Comparison of ENCODE assay signal across 8 cellular contexts in the genomic region with DNA sequence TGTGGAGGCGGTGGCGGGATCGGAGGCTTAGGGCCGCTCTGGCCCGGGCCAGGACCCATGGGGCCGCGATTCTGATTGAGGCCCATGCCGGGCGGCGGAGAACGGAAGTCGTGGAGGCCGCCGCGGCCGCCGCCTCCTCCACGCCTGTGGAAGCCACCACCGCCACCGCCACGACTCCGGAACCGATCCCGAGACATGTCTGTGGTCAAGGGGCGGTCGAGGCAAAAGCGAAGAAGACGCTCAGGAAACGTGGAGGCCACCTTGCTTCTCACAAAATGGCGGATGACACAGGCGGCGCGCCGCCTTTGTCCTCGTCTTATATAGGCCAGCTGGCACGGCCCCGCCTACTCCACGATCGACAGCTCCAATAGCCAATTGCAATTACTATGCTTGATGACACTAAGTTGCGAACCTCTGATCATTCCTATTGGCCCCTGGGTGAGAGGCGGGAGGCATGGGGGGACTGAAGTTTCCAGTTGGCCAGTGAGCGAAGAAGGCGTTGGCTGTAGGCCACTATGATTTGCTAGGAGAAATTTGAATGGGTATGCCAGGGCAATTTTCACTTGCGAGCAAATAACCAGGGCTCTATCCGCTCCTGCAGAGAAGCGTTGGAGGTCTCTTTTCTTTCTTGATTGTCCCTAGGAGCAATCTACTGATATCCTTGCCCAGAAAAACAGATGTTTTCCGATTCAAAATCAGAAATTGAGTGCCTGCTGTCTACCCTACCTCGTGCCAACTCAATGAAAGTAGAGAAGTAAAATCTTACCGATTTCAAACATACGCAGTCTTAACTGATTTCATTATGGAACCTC. TPM values are rescaled to one million over a fixed set of nuclear protein-coding genes. Genes with fewer than 3 reads are reported as not detected.
A peak's percentile ranks its signal among the peaks of the same experiment; 100 is the strongest.
DNase-seq lines count a peak whose midpoint lies in the region; ATAC-seq, FAIRE-seq and TF ChIP-seq lines count a peak whose summit lies in the region.

A gene with protein sequence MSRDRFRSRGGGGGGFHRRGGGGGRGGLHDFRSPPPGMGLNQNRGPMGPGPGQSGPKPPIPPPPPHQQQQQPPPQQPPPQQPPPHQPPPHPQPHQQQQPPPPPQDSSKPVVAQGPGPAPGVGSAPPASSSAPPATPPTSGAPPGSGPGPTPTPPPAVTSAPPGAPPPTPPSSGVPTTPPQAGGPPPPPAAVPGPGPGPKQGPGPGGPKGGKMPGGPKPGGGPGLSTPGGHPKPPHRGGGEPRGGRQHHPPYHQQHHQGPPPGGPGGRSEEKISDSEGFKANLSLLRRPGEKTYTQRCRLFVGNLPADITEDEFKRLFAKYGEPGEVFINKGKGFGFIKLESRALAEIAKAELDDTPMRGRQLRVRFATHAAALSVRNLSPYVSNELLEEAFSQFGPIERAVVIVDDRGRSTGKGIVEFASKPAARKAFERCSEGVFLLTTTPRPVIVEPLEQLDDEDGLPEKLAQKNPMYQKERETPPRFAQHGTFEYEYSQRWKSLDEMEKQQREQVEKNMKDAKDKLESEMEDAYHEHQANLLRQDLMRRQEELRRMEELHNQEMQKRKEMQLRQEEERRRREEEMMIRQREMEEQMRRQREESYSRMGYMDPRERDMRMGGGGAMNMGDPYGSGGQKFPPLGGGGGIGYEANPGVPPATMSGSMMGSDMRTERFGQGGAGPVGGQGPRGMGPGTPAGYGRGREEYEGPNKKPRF (minus strand): TSS at position 293 of the 812 bp plus-strand sequence. CDS start 96 bp downstream, at position 197.

- H3K36me3 ChIP-seq in BE2C: peaks cover 45% of the 10 kb centered on the region

- H3K27me3 ChIP-seq in BE2C: no peaks in the 10 kb centered on the region

- no peak for TF ChIP-seq CTCF in BE2C (IDR thresholded peaks at IDR 0.05; ENCODE audit: low read depth, low read length)

- H3K4me3 ChIP-seq in BE2C (ENCODE audit: low read depth, low read length): peak within 1 kb of the TSS; percentile 97

- H3K9me3 ChIP-seq in BE2C: no peaks in the 10 kb centered on the region

- peak within 1 kb of the TSS; percentile 91 for H3K27ac ChIP-seq in cingulate gyrus (ENCODE audit: low read depth, low read length)

- peak; percentile 85 for ATAC-seq in HG03457 (IDR thresholded peaks at IDR 0.05; ENCODE audit: unreplicated experiment)

- no peaks in the 10 kb centered on the region for H3K4me1 ChIP-seq in BE2C

- DNase-seq in BE2C (peak; percentile 90), GM19239 (ENCODE audit: insufficient read length, low spot score) (peak; percentile 95), NCI-H524 treated with DMSO at 0.1 percent for 48 hours (lab: John Stamatoyannopoulos, UW) (peak; percentile 96), kidney glomerular epithelial cell (lab: John Stamatoyannopoulos, UW) (peak; percentile 99)
- peak; percentile 94 to 98 for DNase-seq in activated CD4-positive, alpha-beta T cell treated with anti-CD3 and anti-CD28 coated beads for 4 hours
- peak; percentile 91 to 96 for DNase-seq in stimulated activated CD4-positive, alpha-beta T cell treated with anti-CD3 and anti-CD28 coated beads, Interleukin-1b, Interleukin-23, amount 100 ng/mL, for 1 hour (ENCODE audit: low read depth in 2 of 2)

- peak; percentile 97 for FAIRE-seq in GM19239 (lab: Jason Lieb, UNC)

RNA-seq across cellular contexts. Expression of the gene that starts here (rescaled TPM):
- polyA plus RNA-seq in BE2C (2012; ENCODE audit: insufficient read depth, insufficient read length, low read depth): 234 TPM

Comparison
In these comparisons a context has a peak if more than half of its experiments do, and no peak if none do; other contexts are left out.
1. Peak in every context shown above with its lines: DNase-seq, ATAC-seq, H3K4me3 ChIP-seq and H3K27ac ChIP-seq.